In genomic region chr3:46400000-46400734, GRCh38 we compare ENCODE assay signal across 11 cellular contexts. TPM values are rescaled to one million over a fixed set of nuclear protein-coding genes. Genes with fewer than 3 reads are reported as not detected.
DNase-seq lines count a peak whose midpoint lies in the region; ATAC-seq, FAIRE-seq and TF ChIP-seq lines count a peak whose summit lies in the region.
"Had no signal": no experiment of that assay in that cellular context is flagged by ENCODE, and none has a peak within 500 bp of the region (broad histone marks: within the 10 kb centered on the region; RNA-seq: fewer than 3 reads in every experiment).

No MANE protein-coding gene starts in this region.

- TF ChIP-seq CTCF in choroid plexus epithelial cell (conservative IDR thresholded peaks at IDR 0.05; ENCODE audit: low read depth, low read length): no peak
- TF ChIP-seq CTCF in osteoblast (IDR thresholded peaks at IDR 0.05; ENCODE audit: extremely low read depth, low read depth, low read length): no peak
- TF ChIP-seq CTCF in gastroesophageal sphincter (IDR thresholded peaks at IDR 0.05): no peak

- no peak overlapping the region for H3K4me2 ChIP-seq in osteoblast (ENCODE audit: insufficient read depth, low read length)

- 48 to 66% methylated on average over 4 to 8 of the region's 8 CpGs for WGBS in gastroesophageal sphincter (ENCODE audit: low coverage in 1 of 2), 2 donors

- no peak for TF ChIP-seq POLR2A in H54 (IDR thresholded peaks at IDR 0.05; ENCODE audit: low read depth, low read length)
- TF ChIP-seq POLR2A in gastroesophageal sphincter (IDR thresholded peaks at IDR 0.05): no peak
- TF ChIP-seq POLR2A in GM18505 (IDR thresholded peaks at IDR 0.05; ENCODE audit: borderline replicate concordance, extremely low read depth, insufficient read depth, insufficient read length): no peak

- H3K27me3 ChIP-seq in osteoblast (ENCODE audit: insufficient read depth, low read length): peaks cover 6% of the 10 kb centered on the region
- no peaks in the 10 kb centered on the region for H3K27me3 ChIP-seq in gastroesophageal sphincter

- H3K27ac ChIP-seq in osteoblast (ENCODE audit: low read depth, low read length) (no peak overlapping the region), gastroesophageal sphincter (no peak overlapping the region)

- FAIRE-seq in H54 (lab: Jason Lieb, UNC): peak; percentile 65

- TF ChIP-seq EP300 in gastroesophageal sphincter (IDR thresholded peaks at IDR 0.05): no peak

- DNase-seq in H54 (ENCODE audit: insufficient read length, low spot score): peak; percentile 59
- peak; percentile 20 for DNase-seq in NCI-H510A (lab: John Stamatoyannopoulos, UW)
- peak; percentile 91 for DNase-seq in choroid plexus epithelial cell (ENCODE audit: low read depth)
- peak; percentile 80 for DNase-seq in osteoblast (ENCODE audit: insufficient read length, low spot score, missing footprints)
- DNase-seq: amygdala, NCI-H1105, substantia nigra had no signal

- no peak overlapping the region for H2AFZ ChIP-seq in osteoblast (ENCODE audit: low read length)

- ATAC-seq in gastroesophageal sphincter (no peak), GM18505 (IDR thresholded peaks at IDR 0.05; ENCODE audit: unreplicated experiment) (no peak), HG02852 (IDR thresholded peaks at IDR 0.05; ENCODE audit: unreplicated experiment) (no peak)

- H4K20me1 ChIP-seq in osteoblast (ENCODE audit: insufficient read depth, low read length): no peaks in the 10 kb centered on the region

- no peak overlapping the region for H3K4me3 ChIP-seq in choroid plexus epithelial cell (ENCODE audit: low read depth, low read length)
- no peak overlapping the region for H3K4me3 ChIP-seq in osteoblast (ENCODE audit: insufficient read depth, low read length)
- no peak overlapping the region for H3K4me3 ChIP-seq in gastroesophageal sphincter

- H3K4me1 ChIP-seq in osteoblast (ENCODE audit: insufficient read depth, low read length) (peaks cover 20% of the 10 kb centered on the region), gastroesophageal sphincter (peaks cover 0 to 5% (median 0%) of the 10 kb centered on the region in 3 donors)

- no peaks in the 10 kb centered on the region for H3K36me3 ChIP-seq in osteoblast (ENCODE audit: insufficient read depth, low read length)
- H3K36me3 ChIP-seq in gastroesophageal sphincter: no peaks in the 10 kb centered on the region

- no peaks in the 10 kb centered on the region for H3K79me2 ChIP-seq in osteoblast (ENCODE audit: insufficient read depth, low read length)

- H3K9me3 ChIP-seq in osteoblast (ENCODE audit: low read depth, low read length) (no peaks in the 10 kb centered on the region), gastroesophageal sphincter (no peaks in the 10 kb centered on the region)

RNA-seq across cellular contexts. Expression of gene CCRL2, which starts 6.9 kb away (rescaled TPM):
- 0.72 and 0.88 TPM in 2 replicates for total RNA-seq in osteoblast
- 10 to 100 TPM in 1 of 4 donors, 1 to 10 TPM in 1, under 1 TPM in 2; 0.89 to 15.8 (median 1.9) TPM for total RNA-seq in gastroesophageal sphincter
- total RNA-seq: neural crest cell had no signal

RNA-seq across cellular contexts. Expression of gene CCR5, which starts 29.4 kb away (rescaled TPM):
- total RNA-seq in osteoblast (not detected in 2 replicates), gastroesophageal sphincter (1 to 10 TPM in 1 of 4 donors, under 1 TPM in 3; 0.23 to 1.8 (median 0.44) TPM)
- total RNA-seq: neural crest cell had no signal

RNA-seq across cellular contexts. Expression of gene CCR2, which starts 46.3 kb away (rescaled TPM):
- not detected in 2 replicates for total RNA-seq in osteoblast
- 1 to 10 TPM in 2 of 4 donors, under 1 TPM in 2; 0.77 to 3.9 (median 1.9) TPM for total RNA-seq in gastroesophageal sphincter
- total RNA-seq: neural crest cell had no signal

Comparison
In these comparisons a context has a peak if more than half of its experiments do, and no peak if none do; other contexts are left out.
1. DNase-seq: peak in every context shown above with its lines; median percentile 91 in choroid plexus epithelial cell; 80 in osteoblast; 59 in H54; 20 in NCI-H510A.